1 cellular context compared by ENCODE assay signal in the genomic region with DNA sequence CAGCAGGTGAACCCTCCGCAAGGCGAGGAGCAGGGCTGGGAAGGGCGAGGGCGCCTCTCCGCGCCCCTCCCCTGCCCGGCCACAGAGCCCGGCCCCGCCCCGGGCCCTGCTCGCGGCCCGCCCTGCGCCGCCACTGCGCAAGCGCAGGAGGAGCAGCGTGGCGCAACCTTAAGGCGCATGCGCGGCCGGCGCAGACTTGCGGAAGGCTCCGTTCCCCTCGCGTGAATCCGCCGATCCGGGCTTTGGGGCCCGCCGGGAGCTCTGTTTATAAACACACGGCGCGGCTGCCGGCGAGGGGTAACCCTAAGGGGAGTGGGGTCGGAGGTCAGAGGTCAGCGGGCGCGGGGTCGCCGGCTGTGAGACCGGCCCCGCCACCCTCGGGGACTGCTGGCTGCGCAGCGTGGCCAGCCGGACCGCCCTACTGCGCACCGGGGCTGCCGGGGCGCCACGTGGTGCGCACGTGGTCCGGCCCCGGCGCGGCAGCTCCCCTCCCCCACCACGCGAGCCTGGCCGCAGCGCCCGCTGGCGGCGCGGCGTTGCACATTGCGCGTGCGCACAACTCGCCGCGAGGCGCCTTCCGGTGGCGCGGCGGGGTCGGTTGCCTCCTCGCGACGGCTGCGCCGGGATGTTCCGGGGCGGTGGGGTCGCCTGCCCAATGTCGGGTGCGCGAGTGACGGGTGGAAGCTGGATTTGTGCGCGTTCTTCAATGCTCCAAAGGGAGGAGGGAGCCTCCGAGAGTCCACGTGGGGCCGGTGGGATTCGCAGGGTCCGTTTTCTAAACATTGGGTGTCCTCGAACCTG.
TF ChIP-seq lines count a peak whose summit lies in the region.

No MANE protein-coding gene starts in this region.

TF ChIP-seq in WTC11, 78 proteins besides CTCF, POLR2A, EP300 and RAD21 (continued from another document):
- TF ChIP-seq, protein P1, sequence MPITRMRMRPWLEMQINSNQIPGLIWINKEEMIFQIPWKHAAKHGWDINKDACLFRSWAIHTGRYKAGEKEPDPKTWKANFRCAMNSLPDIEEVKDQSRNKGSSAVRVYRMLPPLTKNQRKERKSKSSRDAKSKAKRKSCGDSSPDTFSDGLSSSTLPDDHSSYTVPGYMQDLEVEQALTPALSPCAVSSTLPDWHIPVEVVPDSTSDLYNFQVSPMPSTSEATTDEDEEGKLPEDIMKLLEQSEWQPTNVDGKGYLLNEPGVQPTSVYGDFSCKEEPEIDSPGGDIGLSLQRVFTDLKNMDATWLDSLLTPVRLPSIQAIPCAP (CRISPR knock-in tag; IDR thresholded peaks at IDR 0.05) = peak; percentile 96
